ENCODE assay signal across 8 cellular contexts in the genomic region with DNA sequence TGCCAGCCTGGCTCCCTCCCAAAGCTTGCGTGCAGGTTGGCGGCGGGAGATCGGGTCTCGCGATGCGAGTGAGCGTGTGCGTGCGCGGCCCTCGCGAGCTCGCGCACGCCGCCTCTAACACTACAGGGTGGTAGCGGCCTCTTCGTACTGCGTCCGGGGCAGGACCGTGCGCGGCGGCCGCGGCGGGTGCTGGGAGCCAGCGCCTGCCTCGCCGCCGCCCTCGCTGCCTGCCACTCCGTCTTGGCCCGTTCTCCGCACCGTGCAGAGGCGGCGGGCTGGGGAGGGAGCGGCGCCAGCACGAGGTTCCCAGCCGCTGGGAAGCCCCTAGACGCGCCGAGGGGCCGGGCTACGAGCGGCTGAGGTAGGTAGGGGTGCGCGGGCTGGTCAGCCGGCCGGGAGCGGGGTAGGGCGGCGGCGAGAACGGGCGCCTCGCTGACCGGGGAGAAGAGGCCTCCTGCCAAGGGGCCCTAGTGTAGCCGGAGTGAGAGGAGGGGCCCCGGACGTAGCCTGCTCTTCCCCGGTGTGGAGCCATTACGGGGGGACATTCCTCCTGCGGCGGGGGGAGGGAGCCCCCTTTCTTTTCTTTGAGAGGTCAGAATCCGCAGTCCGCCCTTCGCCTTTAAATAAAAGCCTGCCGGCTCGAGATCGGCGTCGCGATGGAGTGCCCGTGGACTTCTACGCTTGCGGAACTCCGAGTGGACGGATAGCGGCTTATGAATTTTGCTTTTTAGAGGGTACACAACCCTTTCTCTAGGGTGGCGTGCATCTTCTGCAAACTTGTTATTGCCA. TPM values are rescaled to one million over a fixed set of nuclear protein-coding genes. Genes with fewer than 3 reads are reported as not detected.
DNase-seq lines count a peak whose midpoint lies in the region; ATAC-seq and TF ChIP-seq lines count a peak whose summit lies in the region.

TSS of gene C5orf24 (plus strand) at position 117 of the 789 bp plus-strand sequence. CDS start 8,933 bp downstream, outside the sequence.

- CTCF ChIA-PET in activated CD4-positive, alpha-beta memory T cell treated with anti-CD3 and anti-CD28 coated beads, Interleukin-2, amount 10 ng/mL, durations not matched to agents 7 days and 5 days (lab: Charles Lee), result interaction anchor here (0.5 to 1.5 kb wide), 8 partner anchors 9 to 778 kb away, joined by 3 to 25 read pairs (median 6); partner anchors contain the start of genes CAMLG, DDX46, PCBD2 and TXNDC15

- ATAC-seq in GM19395 (IDR thresholded peaks at IDR 0.05; ENCODE audit: unreplicated experiment) (peak; percentile 94), HG03558 (IDR thresholded peaks at IDR 0.05; ENCODE audit: extremely low read depth, unreplicated experiment) (peak; percentile 89), right lobe of liver (peak; percentile 96 to 99 (median 97))

- H3K27me3 ChIP-seq in dorsolateral prefrontal cortex, result no peaks in the 10 kb centered on the region
- no peaks in the 10 kb centered on the region for H3K27me3 ChIP-seq in right lobe of liver

- TF ChIP-seq CTCF in dorsolateral prefrontal cortex (IDR thresholded peaks at IDR 0.05 in 54 of 56, conservative IDR thresholded peaks at IDR 0.05 in 2 of 56; ENCODE audit: low read depth in 1 of 56, partially characterized antibody in 56 of 56) (peak in 38 of 56 donors; percentile 11 to 64 (median 33)), right lobe of liver (IDR thresholded peaks at IDR 0.05) (no peak)

- H3K27ac ChIP-seq in dorsolateral prefrontal cortex (peak within 1 kb of the TSS; percentile 74 to 98 (median 95)), right lobe of liver (peak within 1 kb of the TSS; percentile 77 to 97 (median 93))

- POLR2A ChIA-PET in activated CD4-positive, alpha-beta memory T cell treated with anti-CD3 and anti-CD28 coated beads, Interleukin-2, amount 10 ng/mL, durations not matched to agents 7 days and 5 days (lab: Charles Lee), result interaction anchor here (0.6 to 2.6 kb wide), 39 partner anchors 9 to 841 kb away, joined by 3 to 44 read pairs (median 5); partner anchors contain the start of genes CAMLG, CDKN2AIPNL, DDX46 and PCBD2

- H3K9me3 ChIP-seq in right lobe of liver, result no peaks in the 10 kb centered on the region

- DNase-seq in CD1c-positive myeloid dendritic cell (ENCODE audit: extremely low spot score) (peak; percentile 99), NCI-H82 (lab: John Stamatoyannopoulos, UW) (peak; percentile 94), dorsolateral prefrontal cortex (peak; percentile 89 to 96 (median 94)), right lobe of liver (peak; percentile 95 to 96 (median 96))
- peak; percentile 95 for DNase-seq in activated CD4-positive, alpha-beta memory T cell treated with anti-CD3 and anti-CD28 coated beads, Interleukin-2, amount 10 ng/mL, durations not matched to agents 7 days and 5 days
- DNase-seq in stimulated activated CD4-positive, alpha-beta T cell treated with anti-CD3 and anti-CD28 coated beads, Interleukin-4, amount 100 ng/mL, for 24 hours, result peak; percentile 93

- peak; percentile 100 for TF ChIP-seq POLR2A in right lobe of liver (IDR thresholded peaks at IDR 0.05)

- intact Hi-C loops in dorsolateral prefrontal cortex (cut with DNase I), result loop anchor here (1.0 to 10.0 kb wide), 7 partner anchors 28 to 321 kb away; partner anchors contain the start of genes DDX46 (in 2 of the 2), PCBD2 (in 2 of the 2), TXNDC15 (in 2 of the 2) and CAMLG (in 1 of the 2)
- intact Hi-C loops in right lobe of liver (cut with DNase I), result no loop called here

- no peaks in the 10 kb centered on the region for H3K9me3 Mint-ChIP-seq in activated CD4-positive, alpha-beta memory T cell treated with anti-CD3 and anti-CD28 coated beads, Interleukin-2, amount 10 ng/mL, durations not matched to agents 7 days and 5 days

- peak within 1 kb of the TSS; percentile 61 to 99 (median 92) for H3K4me3 ChIP-seq in dorsolateral prefrontal cortex
- peak within 1 kb of the TSS; percentile 68 to 97 (median 89) for H3K4me3 ChIP-seq in right lobe of liver

- no peaks in the 10 kb centered on the region for H3K36me3 ChIP-seq in right lobe of liver

- peak within 1 kb of the TSS; percentile 93 for H3K27ac Mint-ChIP-seq in activated CD4-positive, alpha-beta memory T cell treated with anti-CD3 and anti-CD28 coated beads, Interleukin-2, amount 10 ng/mL, durations not matched to agents 7 days and 5 days

- WGBS in right lobe of liver (ENCODE audit: insufficient coverage, low coverage, low lambda C conversion rate, missing lambda C conversion rate), result 0% methylated on average over 9 of the region's 84 CpGs

- peak within 1 kb of the TSS; percentile 80 for H3K4me3 Mint-ChIP-seq in activated CD4-positive, alpha-beta memory T cell treated with anti-CD3 and anti-CD28 coated beads, Interleukin-2, amount 10 ng/mL, durations not matched to agents 7 days and 5 days

- H3K36me3 Mint-ChIP-seq in activated CD4-positive, alpha-beta memory T cell treated with anti-CD3 and anti-CD28 coated beads, Interleukin-2, amount 10 ng/mL, durations not matched to agents 7 days and 5 days (ENCODE audit: low read depth), result peaks cover 25% of the 10 kb centered on the region

- peaks cover 0 to 36% (median 13%) of the 10 kb centered on the region in 4 donors for H3K4me1 ChIP-seq in right lobe of liver

- H3K27me3 Mint-ChIP-seq in activated CD4-positive, alpha-beta memory T cell treated with anti-CD3 and anti-CD28 coated beads, Interleukin-2, amount 10 ng/mL, durations not matched to agents 7 days and 5 days, result no peaks in the 10 kb centered on the region

- H3K4me1 Mint-ChIP-seq in activated CD4-positive, alpha-beta memory T cell treated with anti-CD3 and anti-CD28 coated beads, Interleukin-2, amount 10 ng/mL, durations not matched to agents 7 days and 5 days, result peaks cover 34% of the 10 kb centered on the region

RNA-seq across cellular contexts. Expression of gene C5orf24, which starts in this region (rescaled TPM):
- total RNA-seq in activated CD4-positive, alpha-beta memory T cell treated with anti-CD3 and anti-CD28 coated beads, Interleukin-2, amount 10 ng/mL, durations not matched to agents 7 days and 5 days, result 10 to 100 TPM; 32.3 to 32.5 TPM
- total RNA-seq in dorsolateral prefrontal cortex, result 10 to 100 TPM; 38.2 to 79.3 (median 56.7) TPM
- 10 to 100 TPM; 19.0 to 41.8 (median 30.2) TPM for total RNA-seq in right lobe of liver

Comparison
In these comparisons a context has a peak if more than half of its experiments do, and no peak if none do; other contexts are left out.
1. Peak in every context shown above with its lines: DNase-seq, ATAC-seq, H3K4me3 ChIP-seq and H3K27ac ChIP-seq.
2. CTCF ChIP-seq: peak in dorsolateral prefrontal cortex (38 of 56); none in right lobe of liver (0 of 4).
3. intact Hi-C loops: an anchor here in dorsolateral prefrontal cortex (1.0 to 10.0 kb wide); none called in right lobe of liver.